In genomic region chr11:113082501-113082900, GRCh38 we compare ENCODE assay signal across 28 cellular contexts.
A peak's percentile ranks its signal among the peaks of the same experiment; 100 is the strongest.
DNase-seq lines count a peak whose midpoint lies in the region; ATAC-seq, FAIRE-seq and TF ChIP-seq lines count a peak whose summit lies in the region.
"Had no signal": no experiment of that assay in that cellular context is flagged by ENCODE, and none has a peak within 500 bp of the region (broad histone marks: within the 10 kb centered on the region; RNA-seq: fewer than 3 reads in every experiment).

No MANE protein-coding gene starts in this region.

- H3K4me1 ChIP-seq in esophagus muscularis mucosa (peaks cover 0 to 5% (median 0%) of the 10 kb centered on the region in 4 donors), small intestine (ENCODE audit: control insufficient read depth in 2 of 2, insufficient read depth in 1 of 2, low read depth in 1 of 2, low read length in 1 of 2) (no peaks in the 10 kb centered on the region)
- H3K4me1 ChIP-seq: body of pancreas, left lung, prostate gland had no signal

- FAIRE-seq in small intestine (lab: Jason Lieb, UNC), result no peak
- FAIRE-seq: endothelial cell of umbilical vein, GM18507, islet of Langerhans, RCC 7860, urothelium cell line had no signal

- TF ChIP-seq CTCF in esophagus muscularis mucosa (IDR thresholded peaks at IDR 0.05), result no peak

- H3K9me3 ChIP-seq in esophagus muscularis mucosa, result no peaks in the 10 kb centered on the region
- no peaks in the 10 kb centered on the region for H3K9me3 ChIP-seq in small intestine (ENCODE audit: control insufficient read depth, low read depth)
- H3K9me3 ChIP-seq: body of pancreas, left lung, prostate gland, SJCRH30, thoracic aorta had no signal

- TF ChIP-seq EP300 in esophagus muscularis mucosa (IDR thresholded peaks at IDR 0.05), result no peak

- H3K4me3 ChIP-seq in esophagus muscularis mucosa (no peak overlapping the region), small intestine (ENCODE audit: low read depth in 1 of 2, low read length in 2 of 2) (no peak overlapping the region)
- H3K4me3 ChIP-seq: body of pancreas, GM23248, left lung, prostate gland, SJCRH30, thoracic aorta had no signal

- no peak for ATAC-seq in GM19397 (IDR thresholded peaks at IDR 0.05; ENCODE audit: unreplicated experiment)
- ATAC-seq: activated naive CD8-positive, alpha-beta T cell treated with anti-CD3 and anti-CD28 coated beads, Interleukin-2, amount 50 U/mL, for 24 hours; body of pancreas; left lung; WTC11 had no signal

- intact Hi-C loops in esophagus muscularis mucosa (cut with DNase I), result no loop called here

- no peaks in the 10 kb centered on the region for H3K36me3 ChIP-seq in esophagus muscularis mucosa
- H3K36me3 ChIP-seq in small intestine (ENCODE audit: control insufficient read depth in 2 of 2, insufficient read depth in 2 of 2, low read length in 2 of 2), result no peaks in the 10 kb centered on the region
- H3K36me3 ChIP-seq: left lung, prostate gland, SJCRH30, thoracic aorta had no signal

- 79% methylated on average over 10 of the region's 10 CpGs for WGBS in esophagus muscularis mucosa
- 75 to 79% (median 75%) methylated on average over 10 of the region's 10 CpGs for WGBS in small intestine, 3 donors

- DNase-seq in NCI-H1092 treated with DMSO at 0.1 percent for 48 hours (lab: John Stamatoyannopoulos, UW) (peak; percentile 65), NCI-H2029 (lab: John Stamatoyannopoulos, UW) (peak; percentile 70), NCI-H526 treated with DMSO at 0.1 percent for 48 hours (lab: John Stamatoyannopoulos, UW) (peak; percentile 99), esophagus muscularis mucosa (ENCODE audit: extremely low spot score) (peak; percentile 57), HCEC 1CT (no peak), small intestine (no peak)
- DNase-seq: activated CD4-positive, alpha-beta T cell treated with anti-CD3 and anti-CD28 coated beads, Interleukin-2, amount 50 U/mL, for 1 hour; activated naive CD8-positive, alpha-beta T cell treated with anti-CD3 and anti-CD28 coated beads, Interleukin-2, amount 50 U/mL, for 24 hours; activated T-cell treated with anti-CD3 and anti-CD28 coated beads, Interleukin-2, amount 50 U/mL, for 48 hours; body of pancreas; cerebellar nuclear complex; GM23248; HFFc6; left lung; mesenchymal stem cell; NCI-H446 treated with DMSO at 0.1 percent for 48 hours; SJCRH30; T1000 had no signal

- H3K27me3 ChIP-seq in esophagus muscularis mucosa, result no peaks in the 10 kb centered on the region
- H3K27me3 ChIP-seq in small intestine (ENCODE audit: control insufficient read depth in 2 of 2, insufficient read depth in 2 of 2, low read length in 2 of 2), result no peaks in the 10 kb centered on the region
- H3K27me3 ChIP-seq: body of pancreas, left lung, SJCRH30 had no signal

- no peak for TF ChIP-seq POLR2A in esophagus muscularis mucosa (IDR thresholded peaks at IDR 0.05; ENCODE audit: low read depth)

- H3K27ac ChIP-seq in esophagus muscularis mucosa (replicated peaks in 1 of 4) (no peak overlapping the region), small intestine (ENCODE audit: low read depth in 1 of 2, low read length in 1 of 2) (no peak overlapping the region)
- H3K27ac ChIP-seq: body of pancreas, C4-2B, GM23248, left lung, prostate gland, SJCRH30, thoracic aorta had no signal

Comparison
In these comparisons a context has a peak if more than half of its experiments do, and no peak if none do; other contexts are left out.
1. DNase-seq: peak in NCI-H1092 treated with DMSO at 0.1 percent for 48 hours (single experiment), NCI-H2029 (single experiment), NCI-H526 treated with DMSO at 0.1 percent for 48 hours (single experiment) and esophagus muscularis mucosa (single experiment); none in HCEC 1CT (single experiment) and small intestine (single experiment).